11 cellular contexts compared by ENCODE assay signal in the genomic region with DNA sequence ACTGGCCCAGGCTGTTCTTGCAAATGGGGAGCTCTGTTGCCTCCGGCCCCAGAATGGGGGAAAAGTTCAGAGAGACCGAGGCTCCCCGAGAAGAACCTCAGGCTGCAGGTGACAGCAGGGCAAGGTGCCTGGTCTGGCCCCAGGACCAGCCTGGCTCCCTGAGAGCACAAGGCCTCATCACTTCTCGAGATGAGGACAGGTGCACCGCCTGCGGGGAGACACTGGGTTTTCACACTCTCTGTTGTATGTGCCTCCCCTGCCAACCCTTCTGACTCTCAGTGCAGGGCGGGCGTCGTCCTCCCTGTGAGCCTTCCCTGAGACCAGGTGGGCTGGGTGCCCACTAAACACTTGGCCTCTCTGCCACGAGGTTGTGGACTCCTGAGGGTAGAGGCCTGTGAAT.
DNase-seq lines count a peak whose midpoint lies in the region; ATAC-seq and TF ChIP-seq lines count a peak whose summit lies in the region.
"Had no signal": no experiment of that assay in that cellular context is flagged by ENCODE, and none has a peak within 500 bp of the region (broad histone marks: within the 10 kb centered on the region; RNA-seq: fewer than 3 reads in every experiment).

No MANE protein-coding gene starts in this region.

- intact Hi-C loops in left cardiac atrium (cut with DNase I) (loop anchor here in 1 of 2 donors (10.0 kb wide), 1 partner anchor 328 kb away; no protein-coding TSS in a partner anchor), esophagus muscularis mucosa (cut with DNase I) (loop anchor here (1.0 kb wide), 1 partner anchor 104 kb away; no protein-coding TSS in a partner anchor), sigmoid colon (cut with DNase I) (loop anchor here (1.0 to 10.0 kb wide), 3 partner anchors 104 to 328 kb away; no protein-coding TSS in a partner anchor)

- H3K4me3 ChIP-seq in right atrium auricular region (no peak overlapping the region), esophagus muscularis mucosa (no peak overlapping the region), sigmoid colon (peak overlapping the region in 1 of 4 donors; percentile 23), MM.1S (ENCODE audit: low read length) (no peak overlapping the region)
- H3K4me3 ChIP-seq: GM23338, mucosa of descending colon, SK-N-MC had no signal

- in situ Hi-C loops in GM13976 (cut with MboI; ENCODE audit: low sequenced_read_pairs, unreplicated experiment): no loop called here

- no peaks in the 10 kb centered on the region for H3K27me3 ChIP-seq in right atrium auricular region
- no peaks in the 10 kb centered on the region for H3K27me3 ChIP-seq in esophagus muscularis mucosa
- H3K27me3 ChIP-seq in sigmoid colon: no peaks in the 10 kb centered on the region
- H3K27me3 ChIP-seq in MM.1S (replicated peaks; ENCODE audit: insufficient read depth, low read length): no peaks in the 10 kb centered on the region

- H3F3A ChIP-seq in MM.1S (ENCODE audit: insufficient read depth, low read length): peaks cover 10% of the 10 kb centered on the region; the same call in 1 of the 2 replicates

- H2AFZ ChIP-seq in MM.1S (ENCODE audit: low read length): no peak overlapping the region
- H2AFZ ChIP-seq: GM23338 had no signal

- H3K27ac ChIP-seq in right atrium auricular region: peak overlapping the region; percentile 11 to 20
- H3K27ac ChIP-seq in esophagus muscularis mucosa (replicated peaks in 1 of 4): peak overlapping the region; percentile 83 to 90 (median 88)
- H3K27ac ChIP-seq in sigmoid colon: peak overlapping the region; percentile 81 to 91 (median 86)
- H3K27ac ChIP-seq in MM.1S (ENCODE audit: low read length): no peak overlapping the region
- H3K27ac ChIP-seq: SK-N-MC had no signal

- H3K79me2 ChIP-seq in MM.1S (ENCODE audit: low read length): peaks cover 51% of the 10 kb centered on the region

- TF ChIP-seq CTCF in right atrium auricular region (IDR thresholded peaks at IDR 0.05) (no peak), esophagus muscularis mucosa (IDR thresholded peaks at IDR 0.05) (no peak), sigmoid colon (IDR thresholded peaks at IDR 0.05) (no peak), MM.1S (IDR thresholded peaks at IDR 0.05; ENCODE audit: low read length) (no peak), GM13976 (IDR thresholded peaks at IDR 0.05; ENCODE audit: borderline replicate concordance, control extremely low read depth, extremely low read depth, insufficient read depth, missing control alignments) (no peak)

- no peaks in the 10 kb centered on the region for H3K9me3 ChIP-seq in right atrium auricular region
- no peaks in the 10 kb centered on the region for H3K9me3 ChIP-seq in esophagus muscularis mucosa
- no peaks in the 10 kb centered on the region for H3K9me3 ChIP-seq in sigmoid colon
- H3K9me3 ChIP-seq in MM.1S (replicated peaks; ENCODE audit: insufficient read depth, low read length): no peaks in the 10 kb centered on the region
- H3K9me3 ChIP-seq: mucosa of descending colon had no signal

- H4K20me1 ChIP-seq in MM.1S (ENCODE audit: insufficient read depth, low read length): no peaks in the 10 kb centered on the region

- no peak for TF ChIP-seq POLR2A in esophagus muscularis mucosa (IDR thresholded peaks at IDR 0.05; ENCODE audit: low read depth)
- no peak for TF ChIP-seq POLR2A in sigmoid colon (IDR thresholded peaks at IDR 0.05)

- WGBS in esophagus muscularis mucosa: 63% methylated on average over 2 of the region's 10 CpGs
- WGBS in sigmoid colon, 2 donors: 92 to 95% methylated on average over 10 of the region's 10 CpGs

- H3K4me1 ChIP-seq in right atrium auricular region: peaks cover 0 to 29% of the 10 kb centered on the region in 2 donors
- H3K4me1 ChIP-seq in esophagus muscularis mucosa: peaks cover 48 to 89% (median 86%) of the 10 kb centered on the region in 4 donors
- peaks cover 0 to 69% (median 57%) of the 10 kb centered on the region in 4 donors for H3K4me1 ChIP-seq in sigmoid colon
- H3K4me1 ChIP-seq in MM.1S (ENCODE audit: low read length): peaks cover 23% of the 10 kb centered on the region

- no peak overlapping the region for H3K4me2 ChIP-seq in MM.1S (ENCODE audit: low read depth, low read length)
- H3K4me2 ChIP-seq: GM23338 had no signal

- H3K36me3 ChIP-seq in right atrium auricular region (peaks cover 24% of the 10 kb centered on the region), esophagus muscularis mucosa (peaks cover under 1 to 71% (median 59%) of the 10 kb centered on the region in 4 donors), sigmoid colon (peaks cover 0 to 26% (median 9%) of the 10 kb centered on the region in 4 donors), MM.1S (replicated peaks; ENCODE audit: insufficient read depth, low read length) (no peaks in the 10 kb centered on the region)

- TF ChIP-seq EP300 in esophagus muscularis mucosa (IDR thresholded peaks at IDR 0.05): no peak
- no peak for TF ChIP-seq EP300 in sigmoid colon (IDR thresholded peaks at IDR 0.05)

- no peak for ATAC-seq in left cardiac atrium

- H3K9me2 ChIP-seq in MM.1S (replicated peaks; ENCODE audit: insufficient read depth, low read length): no peaks in the 10 kb centered on the region

- no peak overlapping the region for H3K9ac ChIP-seq in MM.1S (ENCODE audit: low read length)

- DNase-seq in right atrium auricular region (ENCODE audit: low spot score) (no peak), left cardiac atrium (no peak), esophagus muscularis mucosa (ENCODE audit: extremely low spot score) (no peak), sigmoid colon (no peak), NCI-H524 treated with DMSO at 0.1 percent for 48 hours (lab: John Stamatoyannopoulos, UW) (no peak), MM.1S (no peak), GM13976 (ENCODE audit: low spot score) (no peak), NCI-H446 (lab: John Stamatoyannopoulos, UW) (no peak)
